Comparison of ENCODE assay signal across 18 cellular contexts in the genomic region with DNA sequence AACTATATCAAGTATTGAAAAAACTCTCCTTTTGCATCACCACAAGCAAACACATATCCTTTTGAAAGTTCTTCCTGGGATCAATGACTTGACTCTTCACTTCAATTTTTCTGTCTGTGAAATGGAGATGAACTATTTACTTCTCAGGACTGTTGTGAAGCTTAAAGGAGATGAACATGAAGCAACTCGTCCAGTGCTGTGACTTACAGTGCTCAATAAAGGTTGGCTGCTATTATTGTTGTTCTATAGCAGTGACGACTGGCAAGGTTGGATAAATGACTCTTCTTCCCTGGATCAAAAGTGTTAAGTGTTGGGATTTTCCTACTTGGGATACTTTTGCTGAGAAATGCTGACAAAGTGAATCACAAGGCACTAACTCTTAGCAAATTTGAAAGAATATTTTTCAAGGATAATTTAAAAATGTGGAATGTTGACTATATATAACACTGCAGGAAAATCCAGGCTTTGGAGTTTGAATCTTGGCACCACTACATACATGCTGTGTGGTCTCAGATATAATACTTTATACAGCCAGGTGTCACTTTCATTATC. TPM values are rescaled to one million over a fixed set of nuclear protein-coding genes. Genes with fewer than 3 reads are reported as not detected.
DNase-seq lines count a peak whose midpoint lies in the region; ATAC-seq, FAIRE-seq and TF ChIP-seq lines count a peak whose summit lies in the region.
"Had no signal": no experiment of that assay in that cellular context is flagged by ENCODE, and none has a peak within 500 bp of the region (broad histone marks: within the 10 kb centered on the region; RNA-seq: fewer than 3 reads in every experiment).

No MANE protein-coding gene starts in this region.

- H3K4me2 ChIP-seq in HepG2 (ENCODE audit: low read depth, low read length) (no peak overlapping the region), astrocyte (ENCODE audit: low read length) (no peak overlapping the region), neural progenitor cell (no peak overlapping the region)
- H3K4me2 ChIP-seq: BLaER1 treated with 17β-estradiol and CSF1 and Interleukin-3, amounts not matched to agents 10 nM and 100 nM had no signal

- no peaks in the 10 kb centered on the region for H3K27me3 Mint-ChIP-seq in astrocyte (ENCODE audit: low read depth, unreplicated experiment)
- no peaks in the 10 kb centered on the region for H3K27me3 Mint-ChIP-seq in neural progenitor cell (ENCODE audit: insufficient read depth, low read depth)

- ATAC-seq in HepG2: no peak
- ATAC-seq in right lobe of liver: no peak
- ATAC-seq in foreskin keratinocyte: peak; percentile 28
- ATAC-seq in left cardiac atrium: no peak
- no peak for ATAC-seq in GM19467 (IDR thresholded peaks at IDR 0.05; ENCODE audit: unreplicated experiment)
- ATAC-seq: CD8-positive, alpha-beta T cell; K562 had no signal

- H3K9me3 ChIP-seq in HepG2 (ENCODE audit: low read length) (no peaks in the 10 kb centered on the region), right lobe of liver (no peaks in the 10 kb centered on the region), astrocyte (ENCODE audit: insufficient read depth, low read depth, low read length) (no peaks in the 10 kb centered on the region), neural progenitor cell (ENCODE audit: low read depth) (no peaks in the 10 kb centered on the region)
- H3K9me3 ChIP-seq: BLaER1 treated with 17β-estradiol and CSF1 and Interleukin-3, amounts not matched to agents 10 nM and 100 nM had no signal

- TF ChIP-seq RAD21 in HepG2 (CRISPR knock-in tag; IDR thresholded peaks at IDR 0.05): no peak

- H3K27ac Mint-ChIP-seq in astrocyte (ENCODE audit: unreplicated experiment) (no peak overlapping the region), neural progenitor cell (peak overlapping the region; percentile 83)
- H3K27ac Mint-ChIP-seq: B cell; CD8-positive, alpha-beta T cell had no signal

- POLR2A ChIA-PET in HepG2 (lab: Yijun Ruan, JAX): no interaction called here

- H2AFZ ChIP-seq in HepG2 (ENCODE audit: low read length) (no peak overlapping the region), astrocyte (ENCODE audit: low read depth, low read length) (no peak overlapping the region), neural progenitor cell (replicated peaks) (no peak overlapping the region)

- peaks cover 16% of the 10 kb centered on the region for H3K79me2 ChIP-seq in HepG2 (ENCODE audit: insufficient read depth, low read length)
- H3K79me2 ChIP-seq in astrocyte (ENCODE audit: insufficient read depth, low read length): no peaks in the 10 kb centered on the region
- peaks cover 6% of the 10 kb centered on the region for H3K79me2 ChIP-seq in neural progenitor cell (ENCODE audit: low read depth)

- H3K9ac ChIP-seq in HepG2 (ENCODE audit: insufficient read depth, low read depth, low read length): no peak overlapping the region
- H3K9ac ChIP-seq in astrocyte (ENCODE audit: low read length): no peak overlapping the region
- no peak overlapping the region for H3K9ac ChIP-seq in neural progenitor cell
- H3K9ac ChIP-seq: BLaER1 treated with 17β-estradiol and CSF1 and Interleukin-3, amounts not matched to agents 10 nM and 100 nM had no signal

- in situ Hi-C loops in HepG2 (cut with HindIII; ENCODE audit: extremely low pct_ligation_motif_present, low pct_unique_long_range_greater_than_20kb): no loop called here

- no peak overlapping the region for H3K27ac ChIP-seq in HepG2 (ENCODE audit: extremely low read length, insufficient read depth, low read length)
- no peak overlapping the region for H3K27ac ChIP-seq in right lobe of liver
- H3K27ac ChIP-seq in astrocyte (ENCODE audit: low read depth, low read length): no peak overlapping the region
- no peak overlapping the region for H3K27ac ChIP-seq in foreskin keratinocyte
- no peak overlapping the region for H3K27ac ChIP-seq in neural progenitor cell
- H3K27ac ChIP-seq: BLaER1 treated with 17β-estradiol and CSF1 and Interleukin-3, amounts not matched to agents 10 nM and 100 nM had no signal

- H3K9me3 Mint-ChIP-seq in astrocyte (ENCODE audit: unreplicated experiment) (no peaks in the 10 kb centered on the region), neural progenitor cell (no peaks in the 10 kb centered on the region)
- H3K9me3 Mint-ChIP-seq: CD8-positive, alpha-beta T cell had no signal

- peaks cover 18% of the 10 kb centered on the region for H3K4me1 ChIP-seq in HepG2 (ENCODE audit: insufficient read depth, low read length)
- H3K4me1 ChIP-seq in right lobe of liver: no peaks in the 10 kb centered on the region
- H3K4me1 ChIP-seq in astrocyte (ENCODE audit: insufficient read depth, low read length): no peaks in the 10 kb centered on the region
- H3K4me1 ChIP-seq in foreskin keratinocyte: peaks cover 13% of the 10 kb centered on the region
- peaks cover 6% of the 10 kb centered on the region for H3K4me1 ChIP-seq in neural progenitor cell
- H3K4me1 ChIP-seq: BLaER1 treated with 17β-estradiol and CSF1 and Interleukin-3, amounts not matched to agents 10 nM and 100 nM had no signal

- H3K4me1 Mint-ChIP-seq in astrocyte (ENCODE audit: low read depth, unreplicated experiment) (peaks cover 4% of the 10 kb centered on the region), neural progenitor cell (peaks cover 29% of the 10 kb centered on the region)
- H3K4me1 Mint-ChIP-seq: B cell had no signal

- H3K4me3 ChIP-seq in HepG2 (replicated peaks in 1 of 3; ENCODE audit: insufficient read depth in 1 of 3, low read depth in 2 of 3, low read length in 3 of 3): no peak overlapping the region
- H3K4me3 ChIP-seq in right lobe of liver: no peak overlapping the region
- no peak overlapping the region for H3K4me3 ChIP-seq in astrocyte (ENCODE audit: insufficient read depth, low read depth, low read length)
- no peak overlapping the region for H3K4me3 ChIP-seq in neural progenitor cell
- H3K4me3 ChIP-seq: BLaER1 treated with 17β-estradiol and CSF1 and Interleukin-3, amounts not matched to agents 10 nM and 100 nM; K562 had no signal

- TF ChIP-seq POLR2A in HepG2 (IDR thresholded peaks at IDR 0.05; ENCODE audit: insufficient read depth in 1 of 2, low read depth in 2 of 2, low read length in 2 of 2) (no peak), right lobe of liver (IDR thresholded peaks at IDR 0.05) (no peak)

- no peaks in the 10 kb centered on the region for H3K27me3 ChIP-seq in HepG2 (ENCODE audit: control insufficient read depth in 1 of 2, insufficient read depth in 2 of 2, low read length in 2 of 2)
- H3K27me3 ChIP-seq in right lobe of liver: no peaks in the 10 kb centered on the region
- H3K27me3 ChIP-seq in astrocyte (ENCODE audit: insufficient read depth, low read length): no peaks in the 10 kb centered on the region
- H3K27me3 ChIP-seq in foreskin keratinocyte: no peaks in the 10 kb centered on the region
- H3K27me3 ChIP-seq in neural progenitor cell: no peaks in the 10 kb centered on the region
- H3K27me3 ChIP-seq: BLaER1 treated with 17β-estradiol and CSF1 and Interleukin-3, amounts not matched to agents 10 nM and 100 nM had no signal

- H4K20me1 ChIP-seq in HepG2 (ENCODE audit: insufficient read depth, low read length) (no peaks in the 10 kb centered on the region), astrocyte (ENCODE audit: insufficient read depth, low read length) (no peaks in the 10 kb centered on the region), neural progenitor cell (ENCODE audit: low read depth) (no peaks in the 10 kb centered on the region)
- H4K20me1 ChIP-seq: BLaER1 treated with 17β-estradiol and CSF1 and Interleukin-3, amounts not matched to agents 10 nM and 100 nM had no signal

- TF ChIP-seq EP300 in HepG2 (IDR thresholded peaks at IDR 0.05; ENCODE audit: low read depth in 2 of 2, low read length in 2 of 2) (no peak), HepG2 (CRISPR knock-in tag; IDR thresholded peaks at IDR 0.05; ENCODE audit: borderline replicate concordance) (no peak)

- H3K36me3 Mint-ChIP-seq in astrocyte (ENCODE audit: low read depth, unreplicated experiment) (no peaks in the 10 kb centered on the region), neural progenitor cell (peaks cover 8% of the 10 kb centered on the region)
- H3K36me3 Mint-ChIP-seq: CD8-positive, alpha-beta T cell had no signal

- no peaks in the 10 kb centered on the region for H3F3A ChIP-seq in neural progenitor cell (ENCODE audit: low read depth)

- CTCF ChIA-PET in HepG2 (lab: Yijun Ruan, JAX; ENCODE audit: low intra/inter-chr PET ratio, low total read pairs): no interaction called here

- H3K4me3 Mint-ChIP-seq in astrocyte (ENCODE audit: unreplicated experiment) (no peak overlapping the region), neural progenitor cell (no peak overlapping the region)
- H3K4me3 Mint-ChIP-seq: B cell; CD8-positive, alpha-beta T cell had no signal

- no TSS peak for BruUV-seq in HepG2 (replicated peaks; lab: Mats Ljungman, UMichigan)

- H3K36me3 ChIP-seq in HepG2 (replicated peaks in 1 of 2; ENCODE audit: control insufficient read depth in 1 of 2, insufficient read depth in 2 of 2, low read length in 2 of 2) (peaks cover 10 to 40% of the 10 kb centered on the region in 2 experiments), right lobe of liver (no peaks in the 10 kb centered on the region), astrocyte (ENCODE audit: insufficient read depth, low read length) (no peaks in the 10 kb centered on the region), neural progenitor cell (no peaks in the 10 kb centered on the region)
- H3K36me3 ChIP-seq: BLaER1 treated with 17β-estradiol and CSF1 and Interleukin-3, amounts not matched to agents 10 nM and 100 nM had no signal

- FAIRE-seq in HepG2 (lab: Jason Lieb, UNC): no peak
- peak; percentile 32 for FAIRE-seq in astrocyte (lab: Jason Lieb, UNC)
- FAIRE-seq: H54, K562 had no signal

- intact Hi-C loops in HepG2 (cut with micrococcal nuclease; ENCODE audit: unreplicated experiment) (no loop called here), right lobe of liver (cut with DNase I) (no loop called here), left cardiac atrium (cut with DNase I) (no loop called here)

- TF ChIP-seq CTCF in HepG2 (CRISPR knock-in tag; IDR thresholded peaks at IDR 0.05) (no peak), right lobe of liver (IDR thresholded peaks at IDR 0.05) (no peak), astrocyte (IDR thresholded peaks at IDR 0.05; ENCODE audit: insufficient read depth, low read depth, low read length) (no peak), foreskin keratinocyte (conservative IDR thresholded peaks at IDR 0.05) (no peak), neural progenitor cell (IDR thresholded peaks at IDR 0.05) (no peak)

- 92% methylated on average over 2 of the region's 2 CpGs for WGBS in HepG2 (ENCODE audit: low lambda C conversion rate)
- WGBS in right lobe of liver (ENCODE audit: insufficient coverage, low coverage, low lambda C conversion rate, missing lambda C conversion rate): 42% methylated on average over 2 of the region's 2 CpGs

- DNase-seq in HepG2 (ENCODE audit: low spot score) (no peak), right lobe of liver (no peak), astrocyte (ENCODE audit: low read depth) (no peak), foreskin keratinocyte (peak; percentile 19 to 51), neural progenitor cell (ENCODE audit: low spot score) (no peak), kidney glomerular epithelial cell (lab: John Stamatoyannopoulos, UW) (no peak), left cardiac atrium (no peak)
- DNase-seq: 8988T; Calu3; CD8-positive, alpha-beta T cell; DMS79 treated with DMSO at 0.1 percent for 48 hours; GF-D8; IMR-90 had no signal

RNA-seq across cellular contexts. Expression of a gene that starts 13.7 kb away (rescaled TPM):
- 22.5 and 31.6 TPM in 2 replicates for total RNA-seq in HepG2 (2016; rRNA removed; fragmentation: Illumina TruSeq; extraction: Trizol)
- 13.7 and 14.5 TPM in 2 replicates for total RNA-seq in HepG2 (2016; cell fraction: cytosol; rRNA removed; fragmentation: Illumina TruSeq; extraction: Trizol; ENCODE audit: low read depth)
- 20.9 and 28.4 TPM in 2 replicates for total RNA-seq in HepG2 (2016; cell fraction: insoluble cytoplasmic fraction; rRNA removed; fragmentation: Illumina TruSeq; extraction: Trizol)
- 9.1 and 9.7 TPM in 2 replicates for total RNA-seq in HepG2 (2016; cell fraction: membrane; rRNA removed; fragmentation: Illumina TruSeq; extraction: Trizol)
- total RNA-seq in HepG2 (2016; cell fraction: nucleus; rRNA removed; fragmentation: Illumina TruSeq; extraction: Trizol): 116 and 129 TPM in 2 replicates
- 18.8 and 22.5 TPM in 2 replicates for polyA plus RNA-seq in HepG2 (2011; rRNA removed)
- 13.1 TPM in 2 replicates for polyA plus RNA-seq in HepG2 (2011; cell fraction: cytosol; rRNA removed)
- polyA plus RNA-seq in HepG2 (2011; cell fraction: nucleus; rRNA removed): 50.1 and 57.4 TPM in 2 replicates
- 18.9 and 20.0 TPM in 2 replicates for polyA plus RNA-seq in HepG2 (2012)
- 0.77 and 0.84 TPM in 2 replicates for polyA plus RNA-seq in HepG2 (2016; cell fraction: cytosol; fragmentation: Illumina TruSeq; extraction: Trizol; ENCODE audit: low read depth)
- 9.4 and 9.7 TPM in 2 replicates for polyA plus RNA-seq in HepG2 (2016; cell fraction: insoluble cytoplasmic fraction; fragmentation: Illumina TruSeq; extraction: Trizol; ENCODE audit: low read depth)
- 1.5 and 1.6 TPM in 2 replicates for polyA plus RNA-seq in HepG2 (2016; cell fraction: membrane; fragmentation: Illumina TruSeq; extraction: Trizol; ENCODE audit: low read depth)
- polyA plus RNA-seq in HepG2 (2016; cell fraction: nucleus; fragmentation: Illumina TruSeq; extraction: Trizol; ENCODE audit: insufficient read depth, low read depth): 38.0 and 42.4 TPM in 2 replicates
- polyA minus RNA-seq in HepG2 (2011; rRNA and poly(A)+ RNA removed; ENCODE audit: low replicate concordance): 6.5 and 171 TPM in 2 replicates
- 48.0 and 59.8 TPM in 2 replicates for polyA minus RNA-seq in HepG2 (2011; cell fraction: cytosol; rRNA and poly(A)+ RNA removed)
- 160 and 208 TPM in 2 replicates for polyA minus RNA-seq in HepG2 (2011; cell fraction: nucleus; rRNA and poly(A)+ RNA removed)
- 1 to 10 TPM in 1 of 6 experiments, under 1 TPM in 5; 0.12 to 1.5 (median 0.45) TPM for total RNA-seq in right lobe of liver
- total RNA-seq in astrocyte: 20.5 and 24.6 TPM in 2 replicates
- 7.1 and 7.9 TPM in 2 replicates for total RNA-seq in foreskin keratinocyte
- 1.3 TPM in 2 replicates for polyA plus RNA-seq in foreskin keratinocyte
- 21.1 and 21.3 TPM in 2 replicates for total RNA-seq in neural progenitor cell (ENCODE audit: low replicate concordance)
- 1 to 10 TPM; 5.0 to 5.2 TPM for total RNA-seq in left cardiac atrium
- total RNA-seq: CD8-positive, alpha-beta T cell had no signal

Comparison
In these comparisons a context has a peak if more than half of its experiments do, and no peak if none do; other contexts are left out.
1. DNase-seq: peak in foreskin keratinocyte (2 of 2); none in HepG2 (single experiment), right lobe of liver (0 of 3), astrocyte (single experiment), neural progenitor cell (single experiment), kidney glomerular epithelial cell (single experiment) and left cardiac atrium (single experiment).